ENCODE assay signal across 13 cellular contexts in the genomic region with DNA sequence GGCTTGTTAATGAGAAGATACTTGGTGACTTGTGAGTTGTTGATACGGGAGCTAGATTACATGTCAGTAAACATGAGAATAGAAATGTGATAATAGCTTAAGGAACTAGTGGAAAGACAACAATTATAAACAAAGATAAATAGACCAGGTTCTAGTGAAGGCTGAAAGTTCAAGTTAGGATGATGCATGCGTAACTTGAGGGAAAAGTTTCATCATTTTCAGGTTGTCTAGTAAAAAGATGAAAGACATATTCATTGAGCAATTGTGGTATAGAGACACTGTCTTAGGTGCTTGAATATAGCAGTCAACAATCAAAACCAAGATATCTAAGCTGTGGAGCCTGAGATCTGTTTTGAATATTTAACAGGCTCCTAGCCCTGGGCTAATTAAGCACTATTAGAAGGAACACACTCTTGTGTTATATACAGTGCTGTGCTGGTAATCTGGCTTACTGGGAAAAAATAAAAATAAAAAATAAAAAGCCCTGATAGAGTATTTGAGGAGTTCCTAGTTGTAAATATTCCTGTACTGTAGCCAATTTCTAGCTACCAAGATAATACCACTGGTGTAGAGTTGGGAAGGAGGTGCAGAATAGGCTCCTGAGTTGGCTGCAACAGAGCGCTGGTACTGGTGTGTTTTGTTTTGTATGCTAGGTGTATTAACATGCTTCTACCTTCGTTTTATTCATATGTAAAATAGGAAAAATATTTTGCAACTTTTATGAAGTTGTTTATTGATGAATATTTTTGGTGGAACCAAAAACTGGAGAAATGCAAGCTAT.
DNase-seq lines count a peak whose midpoint lies in the region; ATAC-seq and TF ChIP-seq lines count a peak whose summit lies in the region.
"Had no signal": no experiment of that assay in that cellular context is flagged by ENCODE, and none has a peak within 500 bp of the region (broad histone marks: within the 10 kb centered on the region; RNA-seq: fewer than 3 reads in every experiment).

No MANE protein-coding gene starts in this region.

- no peak for TF ChIP-seq CTCF in epithelial cell of esophagus (IDR thresholded peaks at IDR 0.05; ENCODE audit: insufficient read depth, low read depth, low read length, missing control alignments)

- no peak for DNase-seq in left ventricle myocardium superior
- no peak for DNase-seq in left cardiac atrium
- DNase-seq in NCI-H460 (ENCODE audit: extremely low read depth, low read depth) = peak; percentile 20
- DNase-seq in epithelial cell of esophagus (ENCODE audit: low read depth) = peak; percentile 2
- DNase-seq in DMS 273 treated with DMSO at 0.1 percent for 48 hours (lab: John Stamatoyannopoulos, UW) = no peak
- DNase-seq in activated CD4-positive, CD25-positive, alpha-beta regulatory T cell (lab: John Stamatoyannopoulos, UW) = no peak
- DNase-seq: BE2C; C1 segment of cervical spinal cord; CD4-positive, CD25-positive, alpha-beta regulatory T cell; CD8-positive, alpha-beta memory T cell; COR-L47; HCEC 1CT had no signal

- peak; percentile 52 for ATAC-seq in left ventricle myocardium superior
- ATAC-seq in left cardiac atrium = no peak

- no peak overlapping the region for H3K4me3 ChIP-seq in epithelial cell of esophagus (ENCODE audit: low read length)
- H3K4me3 ChIP-seq: GM23248 had no signal

- intact Hi-C loops in left ventricle myocardium superior (cut with micrococcal nuclease) (no loop called here), left cardiac atrium (cut with DNase I) (no loop called here)

Comparison
In these comparisons a context has a peak if more than half of its experiments do, and no peak if none do; other contexts are left out.
1. DNase-seq: peak in NCI-H460 (single experiment) and epithelial cell of esophagus (single experiment); none in left ventricle myocardium superior (single experiment), left cardiac atrium (single experiment), DMS 273 treated with DMSO at 0.1 percent for 48 hours (single experiment) and activated CD4-positive, CD25-positive, alpha-beta regulatory T cell (0 of 4).